ENCODE assay signal across 27 cellular contexts in the genomic region with DNA sequence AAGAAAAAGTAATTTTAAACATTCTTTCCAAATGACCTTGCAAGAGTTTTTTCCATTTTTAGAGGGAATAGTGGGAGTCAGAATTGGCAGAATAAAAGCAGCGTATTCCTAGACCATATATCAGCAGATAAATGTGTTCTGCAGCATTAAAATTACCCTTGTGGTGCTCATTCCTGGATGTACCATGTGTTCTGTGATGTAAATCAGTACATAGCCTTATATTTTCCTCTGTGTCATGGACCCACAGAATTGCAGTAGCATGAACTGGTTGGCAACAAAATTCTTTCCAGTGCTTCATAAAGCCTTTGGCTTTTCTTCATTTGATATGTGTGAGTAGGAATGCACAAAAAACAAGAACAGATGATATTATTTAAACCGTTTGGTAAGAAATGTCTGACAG. TPM values are rescaled to one million over a fixed set of nuclear protein-coding genes. Genes with fewer than 3 reads are reported as not detected.
"Had no signal": no experiment of that assay in that cellular context is flagged by ENCODE, and none has a peak within 500 bp of the region (broad histone marks: within the 10 kb centered on the region; RNA-seq: fewer than 3 reads in every experiment).

No MANE protein-coding gene starts in this region.

- H3K4me3 ChIP-seq: body of pancreas, SJCRH30 had no signal

- H3K9ac ChIP-seq: KMS-11, SK-N-SH had no signal

- H3K9me2 ChIP-seq: SK-N-SH had no signal

- H3K4me1 Mint-ChIP-seq: activated CD4-positive, alpha-beta T cell treated with anti-CD3 and anti-CD28 coated beads for 36 hours; activated naive CD4-positive, alpha-beta T cell treated with anti-CD3 and anti-CD28 coated beads, Interleukin-2, amount 50 U/mL, for 24 hours had no signal

- H3K36me3 ChIP-seq: SJCRH30, WERI-Rb-1 had no signal

- H3K9me3 Mint-ChIP-seq: activated naive CD4-positive, alpha-beta T cell treated with anti-CD3 and anti-CD28 coated beads, Interleukin-2, amount 50 U/mL, for 24 hours had no signal

- FAIRE-seq: bronchial epithelial cell had no signal

- H3K27ac Mint-ChIP-seq: activated CD4-positive, alpha-beta T cell treated with anti-CD3 and anti-CD28 coated beads for 36 hours; activated CD8-positive, alpha-beta T cell treated with anti-CD3 and anti-CD28 coated beads, Interleukin-2, amount 10 ng/mL, durations not matched to agents 7 days and 5 days; activated naive CD4-positive, alpha-beta T cell treated with anti-CD3 and anti-CD28 coated beads, Interleukin-2, amount 50 U/mL, for 24 hours had no signal

- ATAC-seq: activated CD4-positive, alpha-beta T cell treated with anti-CD3 and anti-CD28 coated beads for 36 hours; activated CD8-positive, alpha-beta T cell treated with anti-CD3 and anti-CD28 coated beads, Interleukin-2, amount 10 ng/mL, durations not matched to agents 7 days and 5 days; body of pancreas; Panc1 had no signal

- H3K4me2 ChIP-seq: KMS-11, SK-N-SH had no signal

- H3K27me3 ChIP-seq: body of pancreas had no signal

- H3K9me3 ChIP-seq: body of pancreas, SJCRH30, SK-N-SH had no signal

- H3K4me3 Mint-ChIP-seq: activated CD4-positive, alpha-beta T cell treated with anti-CD3 and anti-CD28 coated beads for 36 hours; activated CD8-positive, alpha-beta T cell treated with anti-CD3 and anti-CD28 coated beads, Interleukin-2, amount 10 ng/mL, durations not matched to agents 7 days and 5 days; activated naive CD4-positive, alpha-beta T cell treated with anti-CD3 and anti-CD28 coated beads, Interleukin-2, amount 50 U/mL, for 24 hours had no signal

- H3K27ac ChIP-seq: body of pancreas, KMS-11, RWPE1, SJCRH30, WERI-Rb-1 had no signal

- H3K36me3 Mint-ChIP-seq: activated naive CD4-positive, alpha-beta T cell treated with anti-CD3 and anti-CD28 coated beads, Interleukin-2, amount 50 U/mL, for 24 hours had no signal

- H3K4me1 ChIP-seq: body of pancreas, SJCRH30 had no signal

- DNase-seq: activated CD4-positive, alpha-beta T cell treated with anti-CD3 and anti-CD28 coated beads for 36 hours; activated CD8-positive, alpha-beta memory T cell treated with anti-CD3 and anti-CD28 coated beads, Interleukin-2, amount 50 U/mL, for 48 hours; activated CD8-positive, alpha-beta T cell treated with anti-CD3 and anti-CD28 coated beads, Interleukin-2, amount 10 ng/mL, durations not matched to agents 7 days and 5 days; activated effector memory CD4-positive, alpha-beta T cell treated with Interleukin-2 at 50 U/mL for 16 hours; activated naive CD4-positive, alpha-beta T cell; activated T-cell treated with anti-CD3 and anti-CD28 coated beads, Interleukin-2, amount 50 U/mL, for 1 hour; aorta; body of pancreas; central memory CD4-positive, alpha-beta T cell; NCI-H1092; NCI-H1417; NCI-H1694 treated with DMSO at 0.1 percent for 48 hours; NCI-H2029 treated with DMSO at 0.1 percent for 48 hours; NCI-H510A treated with DMSO at 0.1 percent for 48 hours; NCI-H69; NK-92 treated with Interleukin-12 subunit alpha and Interleukin-12 subunit beta, amount 100 ng/mL, for 24 hours; OCI-M1; Right ventricle myocardium superior; SJCRH30; SK-N-SH; T-helper 1 cell; WERI-Rb-1 had no signal

RNA-seq across cellular contexts. Expression of a gene that starts 32.5 kb away (rescaled TPM):
- total RNA-seq: SJCRH30 had no signal
